ENCODE assay signal across 15 cellular contexts in genomic region chr22:49036513-49036912, GRCh38.
DNase-seq lines count a peak whose midpoint lies in the region.
"Had no signal": no experiment of that assay in that cellular context is flagged by ENCODE, and none has a peak within 500 bp of the region (broad histone marks: within the 10 kb centered on the region; RNA-seq: fewer than 3 reads in every experiment).

No MANE protein-coding gene starts in this region.

- DNase-seq in NCI-H1092 treated with DMSO at 0.1 percent for 48 hours (lab: John Stamatoyannopoulos, UW) (peak; percentile 3), NCI-H1092 (lab: John Stamatoyannopoulos, UW) (no peak), NCI-H2029 treated with DMSO at 0.1 percent for 48 hours (lab: John Stamatoyannopoulos, UW) (peak; percentile 21), NCI-H774 (lab: John Stamatoyannopoulos, UW) (peak; percentile 17), medulla oblongata (ENCODE audit: extremely low spot score) (peak; percentile 21), NCI-H2196 treated with DMSO at 0.1 percent for 48 hours (lab: John Stamatoyannopoulos, UW; ENCODE audit: unreplicated experiment) (no peak), ecto neural progenitor cell (ENCODE audit: low spot score) (no peak), NCI-H128 (lab: John Stamatoyannopoulos, UW; ENCODE audit: unreplicated experiment) (no peak)
- DNase-seq: CD8-positive, alpha-beta T cell; H7; NCI-H1105 treated with DMSO at 0.1 percent for 48 hours; NCI-H187; NCI-H226; NCI-H524; SHP77 treated with DMSO at 0.1 percent for 48 hours had no signal

Comparison
In these comparisons a context has a peak if more than half of its experiments do, and no peak if none do; other contexts are left out.
1. DNase-seq: peak in NCI-H1092 treated with DMSO at 0.1 percent for 48 hours (single experiment), NCI-H2029 treated with DMSO at 0.1 percent for 48 hours (single experiment), NCI-H774 (single experiment) and medulla oblongata (single experiment); none in NCI-H1092 (single experiment), NCI-H2196 treated with DMSO at 0.1 percent for 48 hours (single experiment), ecto neural progenitor cell (single experiment) and NCI-H128 (single experiment).